In genomic region chr2:210177115-210177514, GRCh38 we compare ENCODE assay signal across 14 cellular contexts. TPM values are rescaled to one million over a fixed set of nuclear protein-coding genes. Genes with fewer than 3 reads are reported as not detected.
DNase-seq lines count a peak whose midpoint lies in the region; ATAC-seq, FAIRE-seq and TF ChIP-seq lines count a peak whose summit lies in the region.
"Not testable (repeated sequence)": the region's sequence is repeated elsewhere in the genome, so short reads cannot be mapped to it uniquely, and the experiment has no call there.
"Had no signal": no experiment of that assay in that cellular context is flagged by ENCODE, and none has a peak within 500 bp of the region (broad histone marks: within the 10 kb centered on the region; RNA-seq: fewer than 3 reads in every experiment).

No MANE protein-coding gene starts in this region.

- not testable (repeated sequence) for H4K91ac ChIP-seq in H1 (replicated peaks; ENCODE audit: insufficient read length, low read length)

- H2BK5ac ChIP-seq in H1 (ENCODE audit: low read depth, low read length), result not testable (repeated sequence)

- H2BK120ac ChIP-seq in H1 (replicated peaks; ENCODE audit: low read depth, low read length), result not testable (repeated sequence)

- not testable (repeated sequence) for H3K27ac ChIP-seq in HEK293 (ENCODE audit: extremely low read depth, low read depth, low read length); H1 (ENCODE audit: low read depth, low read length)
- H3K27ac ChIP-seq in HUES6 (ENCODE audit: low read depth, low read length), result 0 out of 2 replicates have a peak overlapping the region, but pooled peaks have one; percentile 38
- H3K27ac ChIP-seq in parathyroid adenoma, result peak overlapping the region; percentile 100

- not testable (repeated sequence) for FAIRE-seq in H1 (lab: Jason Lieb, UNC)

- H2BK15ac ChIP-seq in H1 (ENCODE audit: low read length), result not testable (repeated sequence)

- H2BK12ac ChIP-seq in H1 (ENCODE audit: low read depth, low read length), result not testable (repeated sequence)

- H3K56ac ChIP-seq in H1 (replicated peaks; ENCODE audit: insufficient read length, low read depth, low read length), result not testable (repeated sequence)

- not testable (repeated sequence) for H4K20me1 ChIP-seq in H1 (replicated peaks in 1 of 2; ENCODE audit: control insufficient read depth in 1 of 2, insufficient read depth in 2 of 2, low read length in 2 of 2)

- not testable (repeated sequence) for H3K9ac ChIP-seq in HUES6 (ENCODE audit: low read length); H1 (replicated peaks in 1 of 4; ENCODE audit: extremely low read depth in 1 of 4, low read depth in 3 of 4, low read length in 3 of 4); parathyroid adenoma

- not testable (repeated sequence) for H2AK5ac ChIP-seq in H1 (ENCODE audit: low read depth, low read length)

- H3K4me2 ChIP-seq in H1 (ENCODE audit: insufficient read depth in 1 of 2, low read depth in 2 of 2, low read length in 2 of 2), result peak overlapping the region in 1 of 2 experiments; percentile 57; a peak in 1 of 4 replicates
- not testable (repeated sequence) for H3K4me2 ChIP-seq in parathyroid adenoma (ENCODE audit: low read length)

- H3K9me3 ChIP-seq in HEK293 (ENCODE audit: control insufficient read depth, insufficient read depth, low read depth, low read length); HUES6 (ENCODE audit: control insufficient read depth, insufficient read depth, low read depth, low read length); H1 (ENCODE audit: insufficient read depth in 2 of 2, low read depth in 1 of 2, low read length in 1 of 2); parathyroid adenoma (ENCODE audit: control insufficient read depth, low read length): not testable (repeated sequence)

- ATAC-seq in SK-N-SH treated with all-trans-retinoic acid at 6 μM for 48 hours, result not testable (repeated sequence)

- POLR2A ChIA-PET in HEK293 (lab: Yijun Ruan, JAX), result not testable (repeated sequence)
- POLR2A ChIA-PET in H1 (lab: Charles Lee; ENCODE audit: partially characterized antibody), result interaction anchor here (1.1 kb wide), 1 partner anchor 15 kb away, joined by 3 read pairs; no protein-coding TSS in a partner anchor

- H4K8ac ChIP-seq in H1 (ENCODE audit: extremely low read depth, insufficient read depth, low read length), result not testable (repeated sequence)

- H3K4ac ChIP-seq in H1 (replicated peaks; ENCODE audit: insufficient read length, low read depth, low read length), result not testable (repeated sequence)

- not testable (repeated sequence) for H3K79me2 ChIP-seq in H1 (ENCODE audit: control insufficient read depth in 1 of 2, insufficient read depth in 2 of 2, low read length in 2 of 2)
- H3K79me2 ChIP-seq in parathyroid adenoma, result peaks cover 14% of the 10 kb centered on the region

- H3K4me1 ChIP-seq in HEK293 (ENCODE audit: control insufficient read depth, insufficient read depth, low read length) (peaks cover 12% of the 10 kb centered on the region; the same call in 1 of the 2 replicates), HUES6 (ENCODE audit: control insufficient read depth, insufficient read depth, low read length) (peaks cover 39% of the 10 kb centered on the region), H1 (replicated peaks in 1 of 4; ENCODE audit: control insufficient read depth in 3 of 4, insufficient read depth in 4 of 4, low read length in 3 of 4) (peaks cover 0 to 12% (median 9%) of the 10 kb centered on the region in 4 experiments; a peak in 6 of 7 replicates), parathyroid adenoma (peaks cover 59% of the 10 kb centered on the region)

- not testable (repeated sequence) for H3K4me3 ChIP-seq in HEK293 (ENCODE audit: low read depth, low read length); HUES6 (ENCODE audit: low read depth, low read length); H1 (ENCODE audit: extremely low read depth in 1 of 4, insufficient read depth in 2 of 4, low read depth in 3 of 4, low read length in 4 of 4); parathyroid adenoma (ENCODE audit: low read depth, low read length)

- not testable (repeated sequence) for H3K27me3 ChIP-seq in HUES6 (ENCODE audit: control insufficient read depth, insufficient read depth, low read length); H1 (replicated peaks in 1 of 4; ENCODE audit: control insufficient read depth in 3 of 4, extremely low read depth in 1 of 4, insufficient read depth in 3 of 4, low read length in 3 of 4); parathyroid adenoma (ENCODE audit: control insufficient read depth, insufficient read depth, low read length)

- CTCF ChIA-PET in HEK293 (lab: Yijun Ruan, JAX), result interaction anchor here (0.7 to 1.1 kb wide), 2 partner anchors 18 to 104 kb away, joined by 3 to 4 read pairs; no protein-coding TSS in a partner anchor
- CTCF ChIA-PET in H1 (lab: Charles Lee; ENCODE audit: partially characterized antibody), result interaction anchor here (1.1 to 1.3 kb wide), 3 partner anchors 13 to 216 kb away, joined by 3 to 4 read pairs (median 3); no protein-coding TSS in a partner anchor

- not testable (repeated sequence) for H3K36me3 ChIP-seq in HEK293 (ENCODE audit: control insufficient read depth in 2 of 2, insufficient read depth in 1 of 2, low read length in 2 of 2); HUES6 (ENCODE audit: control insufficient read depth, insufficient read depth, low read length); H1 (ENCODE audit: control insufficient read depth in 2 of 4, insufficient read depth in 4 of 4, low read length in 3 of 4); parathyroid adenoma (ENCODE audit: control insufficient read depth, insufficient read depth, low read length)

- H2BK20ac ChIP-seq in H1 (ENCODE audit: low read length), result not testable (repeated sequence)

- not testable (repeated sequence) for TF ChIP-seq EP300 in H1 (IDR thresholded peaks at IDR 0.05; ENCODE audit: borderline replicate concordance in 1 of 2, low read depth in 2 of 2, low read length in 2 of 2)

- peak overlapping the region; percentile 66 for H4K5ac ChIP-seq in H1 (ENCODE audit: insufficient read length, low read depth, low read length)

- not testable (repeated sequence) for H3K23ac ChIP-seq in H1 (ENCODE audit: insufficient read length)

- H2AFZ ChIP-seq in H1 (ENCODE audit: low read length); parathyroid adenoma: not testable (repeated sequence)

- not testable (repeated sequence) for TF ChIP-seq CTCF in HEK293 (tag by site-specific recombination; IDR thresholded peaks at IDR 0.05); H1 (IDR thresholded peaks at IDR 0.05; ENCODE audit: control extremely low read depth in 1 of 3, insufficient read depth in 1 of 3, low read depth in 1 of 3, low read length in 3 of 3); parathyroid adenoma (IDR thresholded peaks at IDR 0.05)

- WGBS in H1 (ENCODE audit: extremely low coverage in 1 of 2, insufficient coverage in 1 of 2, insufficient read length in 1 of 2, insufficient replicate concordance in 2 of 2, low coverage in 1 of 2, low lambda C conversion rate in 2 of 2, missing lambda C conversion rate in 1 of 2), 2 experiments, result 92% methylated on average over 1 of the region's 1 CpG; no CpG with 5 or more reads in 1 of the 2 experiments

- H3K23me2 ChIP-seq in H1 (ENCODE audit: low read depth, low read length), result not testable (repeated sequence)

- TF ChIP-seq POLR2A in H1 (IDR thresholded peaks at IDR 0.05; ENCODE audit: control extremely low read depth in 1 of 2, low read depth in 2 of 2, low read length in 2 of 2), result not testable (repeated sequence)

- not testable (repeated sequence) for DNase-seq in H1 (ENCODE audit: low read depth in 1 of 2, low spot score in 2 of 2)

- not testable (repeated sequence) for H3K18ac ChIP-seq in H1 (ENCODE audit: extremely low read depth, low read length)

- not testable (repeated sequence) for TF ChIP-seq RAD21 in H1 (IDR thresholded peaks at IDR 0.05 in 1 of 2, conservative IDR thresholded peaks at IDR 0.05 in 1 of 2; ENCODE audit: low read depth in 2 of 2, low read length in 2 of 2)

- H3K79me1 ChIP-seq in H1 (ENCODE audit: low read depth, low read length), result not testable (repeated sequence)

- not testable (repeated sequence) for H3K14ac ChIP-seq in H1 (ENCODE audit: insufficient read length)

TF ChIP-seq in HEK293, 187 proteins besides CTCF, POLR2A, EP300 and RAD21:
- TF ChIP-seq ZNF146 (tag by site-specific recombination; IDR thresholded peaks at IDR 0.05), result peak; percentile 36; the same call in 1 of the 2 replicates

TF ChIP-seq in SK-N-SH treated with all-trans-retinoic acid at 6 μM for 48 hours, 23 proteins besides CTCF, POLR2A, EP300 and RAD21:
- TF ChIP-seq ZNF8 (CRISPR knock-in tag; IDR thresholded peaks at IDR 0.05), result peak; percentile 75; the same call in 1 of the 2 replicates

TF ChIP-seq in H1, 55 proteins besides CTCF, POLR2A, EP300 and RAD21:
- TF ChIP-seq KDM1A (IDR thresholded peaks at IDR 0.05; ENCODE audit: borderline replicate concordance, low read length), result peak; percentile 58; the same call in 1 of the 2 replicates
TF ChIP-seq in H1: peak in this region for 1; not testable (repeated sequence) for 54.

RNA-seq across cellular contexts. Expression of gene KANSL1L, which starts 5.9 kb away (rescaled TPM):
- total RNA-seq in H1 (2021; fragmentation: NEBNext Ultra II Directional; extraction: Animal tissue kit (Norgen Biotek cat#: 25700)), result 15.2 and 17.2 TPM in 2 replicates
- 4.0 and 5.4 TPM in 2 replicates for polyA plus RNA-seq in H1 (2011; rRNA removed)
- 11.3 TPM for polyA plus RNA-seq in H1 (2011; cell fraction: cytosol; rRNA removed)
- polyA plus RNA-seq in H1 (2011; cell fraction: nucleus; rRNA removed), result 5.7 TPM
- polyA plus RNA-seq in H1 (2012, experiment 1 of 2), result 5.8 to 10.2 TPM (median 8.0 TPM) in 4 replicates
- polyA plus RNA-seq in H1 (2012, experiment 2 of 2), result 0.79 TPM
- 8.3 TPM for polyA plus RNA-seq in H1 (2013, experiment 1 of 2)
- polyA plus RNA-seq in H1 (2013, experiment 2 of 2), result 6.8 TPM
- polyA minus RNA-seq in H1 (2011; rRNA and poly(A)+ RNA removed), result 16.2 and 19.6 TPM in 2 replicates
- polyA minus RNA-seq in H1 (2011; cell fraction: cytosol; rRNA and poly(A)+ RNA removed), result 6.9 TPM
- 47.4 TPM for polyA minus RNA-seq in H1 (2011; cell fraction: nucleus; rRNA and poly(A)+ RNA removed)

RNA-seq across cellular contexts. Expression of gene ACADL, which starts 48.1 kb away (rescaled TPM):
- total RNA-seq in H1 (2021; fragmentation: NEBNext Ultra II Directional; extraction: Animal tissue kit (Norgen Biotek cat#: 25700)), result 0.34 and 0.40 TPM in 2 replicates
- polyA plus RNA-seq in H1 (2011; rRNA removed), result 0.09 and 0.11 TPM in 2 replicates
- 0.19 TPM for polyA plus RNA-seq in H1 (2011; cell fraction: cytosol; rRNA removed)
- polyA plus RNA-seq in H1 (2011; cell fraction: nucleus; rRNA removed), result 0.24 TPM
- 0.22 to 0.42 TPM (median 0.27 TPM) in 4 replicates for polyA plus RNA-seq in H1 (2012, experiment 1 of 2)
- polyA plus RNA-seq in H1 (2012, experiment 2 of 2), result not detected
- polyA plus RNA-seq in H1 (2013, experiment 1 of 2), result 0.26 TPM
- 0.18 TPM for polyA plus RNA-seq in H1 (2013, experiment 2 of 2)
- 0.19 and 0.32 TPM in 2 replicates for polyA minus RNA-seq in H1 (2011; rRNA and poly(A)+ RNA removed)
- not detected for polyA minus RNA-seq in H1 (2011; cell fraction: cytosol; rRNA and poly(A)+ RNA removed)
- polyA minus RNA-seq in H1 (2011; cell fraction: nucleus; rRNA and poly(A)+ RNA removed), result 0.90 TPM
- total RNA-seq: A673; CD4-positive, alpha-beta memory T cell; CD4-positive, CD25-positive, alpha-beta regulatory T cell; CD8-positive, alpha-beta memory T cell; Daoy; G401; GM12878 had no signal
- polyA plus RNA-seq: AG04450; CD14-positive monocyte; CD4-positive, alpha-beta memory T cell; CD4-positive, CD25-positive, alpha-beta regulatory T cell; CD8-positive, alpha-beta memory T cell; GM12878 had no signal
